20 cellular contexts compared by ENCODE assay signal in genomic region chr3:170767576-170767941, GRCh38.
DNase-seq lines count a peak whose midpoint lies in the region; ATAC-seq and TF ChIP-seq lines count a peak whose summit lies in the region.
"Had no signal": no experiment of that assay in that cellular context is flagged by ENCODE, and none has a peak within 500 bp of the region (broad histone marks: within the 10 kb centered on the region; RNA-seq: fewer than 3 reads in every experiment).

No MANE protein-coding gene starts in this region.

- no peak overlapping the region for H4K5ac ChIP-seq in mesendoderm (ENCODE audit: low read length)

- BruUV-seq in A673 (replicated peaks; lab: Mats Ljungman, UMichigan) = no TSS peak
- no TSS peak for BruUV-seq in Panc1 (replicated peaks; lab: Mats Ljungman, UMichigan)

- H3K79me2 ChIP-seq in mesendoderm (ENCODE audit: control insufficient read depth, insufficient read depth, low read length) = no peaks in the 10 kb centered on the region

- TF ChIP-seq CTCF in A673 (conservative IDR thresholded peaks at IDR 0.05; ENCODE audit: low read depth, low read length) = no peak
- no peak for TF ChIP-seq CTCF in Panc1 (IDR thresholded peaks at IDR 0.05)
- TF ChIP-seq CTCF in prostate gland (IDR thresholded peaks at IDR 0.05) = no peak

- no CpG with 5 or more reads among the region's 1 CpG for WGBS in mesendoderm (ENCODE audit: extremely low coverage, insufficient coverage, low lambda C conversion rate)
- WGBS in prostate gland = 98% methylated on average over 1 of the region's 1 CpG

- in situ Hi-C loops in Panc1 (cut with HindIII; ENCODE audit: low pct_unique_long_range_greater_than_20kb, low sequenced_read_pairs) = no loop called here

- H3K4me3 ChIP-seq in A673 (ENCODE audit: low read depth, low read length, poor library complexity, severe bottlenecking) (no peak overlapping the region), Panc1 (ENCODE audit: low read depth in 2 of 2, low read length in 2 of 2) (no peak overlapping the region), mesendoderm (ENCODE audit: low read length) (no peak overlapping the region), prostate gland (no peak overlapping the region)
- H3K4me3 ChIP-seq: PC-9 had no signal

- no peaks in the 10 kb centered on the region for H3K27me3 ChIP-seq in A673 (replicated peaks; ENCODE audit: insufficient read depth, low read depth, low read length, poor library complexity)
- H3K27me3 ChIP-seq in Panc1 (ENCODE audit: control insufficient read depth, insufficient read depth, low read length) = no peaks in the 10 kb centered on the region
- no peaks in the 10 kb centered on the region for H3K27me3 ChIP-seq in mesendoderm (ENCODE audit: insufficient read depth, low read length, poor library complexity)
- H3K27me3 ChIP-seq in prostate gland (replicated peaks; ENCODE audit: insufficient read depth) = no peaks in the 10 kb centered on the region

- no peak overlapping the region for H2BK5ac ChIP-seq in mesendoderm (ENCODE audit: low read length)

- no peaks in the 10 kb centered on the region for H3K79me1 ChIP-seq in mesendoderm (ENCODE audit: low read length)

- CTCF ChIA-PET in A673 (lab: Charles Lee) (no interaction called here), Panc1 (lab: Charles Lee) (interaction anchor here (0.5 kb wide), 1 partner anchor 66 kb away, joined by 3 read pairs; no protein-coding TSS in a partner anchor)

- no peak overlapping the region for H3K4me2 ChIP-seq in mesendoderm (ENCODE audit: low read length)
- H3K4me2 ChIP-seq: PC-9, SK-N-SH had no signal

- DNase-seq in A673 (ENCODE audit: low spot score) = peak; percentile 36
- DNase-seq in Panc1 (ENCODE audit: low read depth, low spot score) = no peak
- DNase-seq in mesendoderm = peak; percentile 73
- no peak for DNase-seq in prostate gland (ENCODE audit: low spot score)
- no peak for DNase-seq in SW 1271 (lab: John Stamatoyannopoulos, UW)
- DNase-seq in NAMALWA (ENCODE audit: low spot score) = no peak
- DNase-seq: DMS53, GDM1, GOT3, MM.1S, NCI-H1092, NCI-H1436, NCI-H187 treated with DMSO at 0.1 percent for 48 hours, NCI-H2171, NCI-H446 treated with DMSO at 0.1 percent for 48 hours, PC-9, SHP77 treated with DMSO at 0.1 percent for 48 hours, SK-N-SH had no signal

- intact Hi-C loops in A673 (cut with micrococcal nuclease; ENCODE audit: unreplicated experiment) = no loop called here
- intact Hi-C loops in Panc1 (cut with micrococcal nuclease; ENCODE audit: unreplicated experiment) = no loop called here
- intact Hi-C loops in prostate gland (cut with DNase I) = no loop called here

- TF ChIP-seq POLR2A in prostate gland (IDR thresholded peaks at IDR 0.05) = no peak

- H3K18ac ChIP-seq in mesendoderm (ENCODE audit: low read length) = no peak overlapping the region

- no peak overlapping the region for H2BK120ac ChIP-seq in mesendoderm (ENCODE audit: low read depth, low read length)

- H3K56ac ChIP-seq in mesendoderm (ENCODE audit: low read length) = no peak overlapping the region

- no peak overlapping the region for H3K27ac ChIP-seq in A673 (ENCODE audit: low read depth, low read length, poor library complexity, severe bottlenecking)
- H3K27ac ChIP-seq in Panc1 (ENCODE audit: low read length) = peak overlapping the region; percentile 48; the same call in 1 of the 2 replicates
- H3K27ac ChIP-seq in cingulate gyrus (ENCODE audit: low read depth, low read length) = peak overlapping the region; percentile 66
- peak overlapping the region; percentile 56 for H3K27ac ChIP-seq in mesendoderm (ENCODE audit: low read depth, low read length)
- no peak overlapping the region for H3K27ac ChIP-seq in prostate gland
- H3K27ac ChIP-seq: PC-9, RWPE1 had no signal

- POLR2A ChIA-PET in A673 (lab: Charles Lee; ENCODE audit: low non-redundant PET) = no interaction called here
- POLR2A ChIA-PET in Panc1 (lab: Charles Lee) = interaction anchor here (0.7 kb wide), 1 partner anchor 221 kb away, joined by 3 read pairs; no protein-coding TSS in a partner anchor

- no peak overlapping the region for H2BK15ac ChIP-seq in mesendoderm (replicated peaks; ENCODE audit: low read depth)

- H3K23ac ChIP-seq in mesendoderm (ENCODE audit: low read length) = no peak overlapping the region

- H2AK5ac ChIP-seq in mesendoderm (ENCODE audit: low read length) = no peak overlapping the region

- no peaks in the 10 kb centered on the region for H3K9me3 ChIP-seq in A673 (ENCODE audit: low read depth, low read length, poor library complexity, severe bottlenecking)
- H3K9me3 ChIP-seq in Panc1 (ENCODE audit: control insufficient read depth, insufficient read depth, low read depth, low read length) = no peaks in the 10 kb centered on the region
- no peaks in the 10 kb centered on the region for H3K9me3 ChIP-seq in prostate gland
- H3K9me3 ChIP-seq: SK-N-SH had no signal

- no peak overlapping the region for H4K8ac ChIP-seq in mesendoderm (ENCODE audit: low read depth, low read length)

- no peak overlapping the region for H3K9ac ChIP-seq in mesendoderm (ENCODE audit: low read length)
- H3K9ac ChIP-seq: SK-N-SH had no signal

- no peak for ATAC-seq in Panc1

- no peak overlapping the region for H3K4ac ChIP-seq in mesendoderm (ENCODE audit: low read depth, low read length)

- H3K36me3 ChIP-seq in A673 (ENCODE audit: insufficient read depth, low read length, poor library complexity, severe bottlenecking) (no peaks in the 10 kb centered on the region), Panc1 (ENCODE audit: control insufficient read depth, insufficient read depth, low read length) (no peaks in the 10 kb centered on the region), mesendoderm (ENCODE audit: control insufficient read depth, insufficient read depth, low read length) (no peaks in the 10 kb centered on the region), prostate gland (no peaks in the 10 kb centered on the region)

- peaks cover 4% of the 10 kb centered on the region for H3K4me1 ChIP-seq in A673 (ENCODE audit: insufficient read depth, low read length, poor library complexity, severe bottlenecking)
- peaks cover 12% of the 10 kb centered on the region; the same call in 1 of the 2 replicates for H3K4me1 ChIP-seq in Panc1 (ENCODE audit: control insufficient read depth, insufficient read depth, low read length)
- H3K4me1 ChIP-seq in mesendoderm (ENCODE audit: control insufficient read depth, low read depth, low read length) = peaks cover 7% of the 10 kb centered on the region
- no peaks in the 10 kb centered on the region for H3K4me1 ChIP-seq in prostate gland (replicated peaks)

Comparison
In these comparisons a context has a peak if more than half of its experiments do, and no peak if none do; other contexts are left out.
1. DNase-seq: peak in A673 (single experiment) and mesendoderm (single experiment); none in Panc1 (single experiment), prostate gland (single experiment), SW 1271 (0 of 2) and NAMALWA (single experiment).
2. H3K27ac ChIP-seq: peak in Panc1 (single experiment), cingulate gyrus (single experiment) and mesendoderm (single experiment); none in A673 (single experiment) and prostate gland (0 of 2).